Comparison of ENCODE assay signal across 1 cellular context in genomic region chr4:184267673-184268573, GRCh38.
A peak's percentile ranks its signal among the peaks of the same experiment; 100 is the strongest.
TF ChIP-seq lines count a peak whose summit lies in the region.

No MANE protein-coding gene starts in this region.

TF ChIP-seq in K562, 482 proteins besides CTCF, POLR2A, EP300 and RAD21 (continued from another document and continues in another):
- TF ChIP-seq ZBTB43 (CRISPR knock-in tag; IDR thresholded peaks at IDR 0.05) = no peak
- TF ChIP-seq HDAC6 (IDR thresholded peaks at IDR 0.05; ENCODE audit: low read depth, low read length) = no peak
- peak; percentile 67; the same call in 1 of the 2 replicates for TF ChIP-seq NKRF (IDR thresholded peaks at IDR 0.05; ENCODE audit: borderline replicate concordance)
- no peak for TF ChIP-seq LCOR (CRISPR knock-in tag; IDR thresholded peaks at IDR 0.05)
- TF ChIP-seq SMARCE1 (IDR thresholded peaks at IDR 0.05) = peak; percentile 62
- TF ChIP-seq RHOXF2B (CRISPR knock-in tag; conservative IDR thresholded peaks at IDR 0.05) = no peak
- TF ChIP-seq KDM2B (CRISPR knock-in tag; IDR thresholded peaks at IDR 0.05) = no peak
- peak in 2 of 3 experiments; percentile 49 to 69 for TF ChIP-seq YY1 (IDR thresholded peaks at IDR 0.05; ENCODE audit: borderline replicate concordance in 1 of 3, control insufficient read depth in 1 of 3, extremely low read depth in 1 of 3, insufficient read depth in 3 of 3, insufficient read length in 1 of 3, insufficient replicate concordance in 2 of 3, low read depth in 1 of 3, low read length in 2 of 3)
- no peak for TF ChIP-seq ZC3H11A (IDR thresholded peaks at IDR 0.05; ENCODE audit: low read depth, low read length)
- peak; percentile 40 for TF ChIP-seq TBP (optimal IDR thresholded peaks at IDR 0.05; ENCODE audit: low read depth, low read length)
- TF ChIP-seq ZNF592 (IDR thresholded peaks at IDR 0.05) = peak; percentile 52; the same call in 1 of the 2 replicates
- peak; percentile 90 for TF ChIP-seq FOSL1 (tag; conservative IDR thresholded peaks at IDR 0.05)
- TF ChIP-seq PHB (CRISPR knock-in tag; IDR thresholded peaks at IDR 0.05) = no peak
- TF ChIP-seq SMARCC2 (IDR thresholded peaks at IDR 0.05; ENCODE audit: low read depth) = peak; percentile 75
- TF ChIP-seq ZBTB34 (CRISPR knock-in tag; IDR thresholded peaks at IDR 0.05) = no peak
- TF ChIP-seq HLTF (IDR thresholded peaks at IDR 0.05) = 0 out of 2 replicates have a peak, but pooled peaks have one; percentile 18
- 0 out of 2 replicates have a peak, but pooled peaks have one; percentile 12 for TF ChIP-seq CEBPB (tag; IDR thresholded peaks at IDR 0.05)
- TF ChIP-seq FOXP1 (CRISPR knock-in tag; IDR thresholded peaks at IDR 0.05) = no peak
- 0 out of 2 replicates have a peak, but pooled peaks have one; percentile 48 for TF ChIP-seq ZNF511 (CRISPR knock-in tag; IDR thresholded peaks at IDR 0.05)
- no peak for TF ChIP-seq ZC3H8 (IDR thresholded peaks at IDR 0.05)
- no peak for TF ChIP-seq POU5F1 (IDR thresholded peaks at IDR 0.05; ENCODE audit: borderline replicate concordance, low read depth, low read length, partially characterized antibody)
- TF ChIP-seq AFF4 (CRISPR knock-in tag; IDR thresholded peaks at IDR 0.05) = 0 out of 2 replicates have a peak, but pooled peaks have one; percentile 36
- TF ChIP-seq HDAC8 (tag; IDR thresholded peaks at IDR 0.05) = no peak
- no peak for TF ChIP-seq KDM5B (IDR thresholded peaks at IDR 0.05; ENCODE audit: insufficient replicate concordance, low read depth, low read length)
- no peak for TF ChIP-seq USF2 (CRISPR knock-in tag; IDR thresholded peaks at IDR 0.05)
- peak; percentile 93 for TF ChIP-seq ATF3 (IDR thresholded peaks at IDR 0.05)
- TF ChIP-seq ATF3 (CRISPR knock-in tag; conservative IDR thresholded peaks at IDR 0.05) = no peak; the same call in 1 of the 2 replicates
- TF ChIP-seq TEAD2 (tag; IDR thresholded peaks at IDR 0.05) = no peak
- peak; percentile 74 for TF ChIP-seq ESRRA (IDR thresholded peaks at IDR 0.05; ENCODE audit: borderline replicate concordance, low read depth)
- no peak for TF ChIP-seq HEY1 (CRISPR knock-in tag; IDR thresholded peaks at IDR 0.05; ENCODE audit: borderline replicate concordance)
- no peak for TF ChIP-seq ATF1 (CRISPR knock-in tag; IDR thresholded peaks at IDR 0.05)
- peak; percentile 54 for TF ChIP-seq ATF1 (tag; IDR thresholded peaks at IDR 0.05)
- no peak; the same call in 1 of the 2 replicates for TF ChIP-seq SMAD4 (CRISPR knock-in tag; conservative IDR thresholded peaks at IDR 0.05)
- peak; percentile 26; the same call in 1 of the 2 replicates for TF ChIP-seq LEF1 (IDR thresholded peaks at IDR 0.05)
- TF ChIP-seq MTF1 (CRISPR knock-in tag; IDR thresholded peaks at IDR 0.05; ENCODE audit: borderline replicate concordance) = no peak
- TF ChIP-seq PHF20 (IDR thresholded peaks at IDR 0.05; ENCODE audit: partially characterized antibody) = no peak
- no peak for TF ChIP-seq GMEB1 (CRISPR knock-in tag; IDR thresholded peaks at IDR 0.05)
- no peak for TF ChIP-seq COPS2 (conservative IDR thresholded peaks at IDR 0.05)
- TF ChIP-seq MTA3 (IDR thresholded peaks at IDR 0.05; ENCODE audit: borderline replicate concordance) = no peak; the same call in 1 of the 2 replicates
- TF ChIP-seq IRF1 (CRISPR knock-in tag; IDR thresholded peaks at IDR 0.05; ENCODE audit: borderline replicate concordance) = no peak
- peak; percentile 95 for TF ChIP-seq MAFG (tag; conservative IDR thresholded peaks at IDR 0.05)
- TF ChIP-seq RNF2 (IDR thresholded peaks at IDR 0.05) = no peak
- TF ChIP-seq JUND (IDR thresholded peaks at IDR 0.05; ENCODE audit: borderline replicate concordance, low read depth, low read length) = peak; percentile 87
- no peak; the same call in 1 of the 3 replicates for TF ChIP-seq JUND (tag; IDR thresholded peaks at IDR 0.05; ENCODE audit: borderline replicate concordance, low read depth, low read length)
- TF ChIP-seq CBX1 (IDR thresholded peaks at IDR 0.05; ENCODE audit: low read depth) = no peak; the same call in 1 of the 2 replicates
- TF ChIP-seq E2F1 (CRISPR knock-in tag; IDR thresholded peaks at IDR 0.05) = no peak
